8 cellular contexts compared by ENCODE assay signal in genomic region chr14:42138406-42138805, GRCh38.
"Had no signal": no experiment of that assay in that cellular context is flagged by ENCODE, and none has a peak within 500 bp of the region (broad histone marks: within the 10 kb centered on the region; RNA-seq: fewer than 3 reads in every experiment).

No MANE protein-coding gene starts in this region.

- H2AFZ ChIP-seq: GM23338 had no signal

- H3K27ac ChIP-seq: HL-60 had no signal

- ATAC-seq: GM23338, K562 had no signal

- FAIRE-seq: H1, H54, K562 had no signal

- DNase-seq: H9, HCEC 1CT, IMR-90 had no signal

- H3K4me2 ChIP-seq: GM23338 had no signal

- H3K4me3 ChIP-seq: GM23338, K562 had no signal
